Comparison of ENCODE assay signal across 13 cellular contexts in the genomic region with DNA sequence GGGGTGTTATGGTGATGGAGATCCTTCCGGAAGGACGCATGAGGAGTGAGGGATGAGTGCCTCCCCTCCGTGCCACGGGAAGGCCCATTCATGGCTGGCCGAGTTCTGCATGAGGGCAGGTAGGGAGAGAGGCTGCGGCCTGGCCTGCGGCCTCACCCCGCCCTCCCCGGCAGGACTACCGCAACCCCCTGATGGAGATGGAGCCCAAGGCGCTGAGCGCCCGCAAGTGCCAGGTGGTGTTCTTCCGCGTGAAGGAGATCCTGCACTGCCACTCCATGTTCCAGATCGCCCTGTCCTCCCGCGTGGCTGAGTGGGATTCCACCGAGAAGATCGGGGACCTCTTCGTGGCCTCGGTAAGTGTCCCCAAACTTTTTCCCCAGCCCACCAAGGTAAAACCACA.
"Had no signal": no experiment of that assay in that cellular context is flagged by ENCODE, and none has a peak within 500 bp of the region (broad histone marks: within the 10 kb centered on the region; RNA-seq: fewer than 3 reads in every experiment).

No MANE protein-coding gene starts in this region.

- H3K4me3 ChIP-seq: heart left ventricle, left lung, lower lobe of right lung, smooth muscle cell, thyroid gland, upper lobe of left lung, vagina had no signal

- DNase-seq: dermis blood vessel endothelial cell; foreskin keratinocyte; heart left ventricle; hippocampal formation; left lung; lower lobe of right lung; stimulated activated CD4-positive, alpha-beta T cell treated with anti-CD3 and anti-CD28 coated beads, Interleukin-2, amount 100 ng/mL, for 48 hours; stimulated activated naive CD4-positive, alpha-beta T cell treated with Interleukin-2 at 50 U/mL for 16 hours; thyroid gland; upper lobe of left lung had no signal

- H3K27ac ChIP-seq: foreskin keratinocyte, left lung, lower lobe of right lung, thyroid gland, vagina had no signal

- H3K4me2 ChIP-seq: smooth muscle cell had no signal

- H3K27me3 ChIP-seq: foreskin keratinocyte, heart left ventricle, thyroid gland, upper lobe of left lung, vagina had no signal

- ATAC-seq: foreskin keratinocyte; heart left ventricle; left lung; lower lobe of right lung; natural killer cell treated with Interleukin-12 subunit alpha and Interleukin-12 subunit beta and Interleukin-15 and Interleukin-18, amount 100 ng/mL, for 72 hours had no signal

- H3K4me1 ChIP-seq: lower lobe of right lung had no signal

- H3K9me3 ChIP-seq: heart left ventricle, left lung, lower lobe of right lung, thyroid gland, upper lobe of left lung, vagina had no signal
